1 cellular context compared by ENCODE assay signal in genomic region chr16:67173808-67174705, GRCh38.
TF ChIP-seq lines count a peak whose summit lies in the region.

No MANE protein-coding gene starts in this region.

TF ChIP-seq in HepG2, 621 proteins besides CTCF, POLR2A, EP300 and RAD21 (continued from another document and continues in another):
- TF ChIP-seq, protein P1, sequence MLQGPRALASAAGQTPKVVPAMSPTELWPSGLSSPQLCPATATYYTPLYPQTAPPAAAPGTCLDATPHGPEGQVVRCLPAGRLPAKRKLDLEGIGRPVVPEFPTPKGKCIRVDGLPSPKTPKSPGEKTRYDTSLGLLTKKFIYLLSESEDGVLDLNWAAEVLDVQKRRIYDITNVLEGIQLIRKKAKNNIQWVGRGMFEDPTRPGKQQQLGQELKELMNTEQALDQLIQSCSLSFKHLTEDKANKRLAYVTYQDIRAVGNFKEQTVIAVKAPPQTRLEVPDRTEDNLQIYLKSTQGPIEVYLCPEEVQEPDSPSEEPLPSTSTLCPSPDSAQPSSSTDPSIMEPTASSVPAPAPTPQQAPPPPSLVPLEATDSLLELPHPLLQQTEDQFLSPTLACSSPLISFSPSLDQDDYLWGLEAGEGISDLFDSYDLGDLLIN (CRISPR knock-in tag; IDR thresholded peaks at IDR 0.05; ENCODE audit: borderline replicate concordance), result no peak
- TF ChIP-seq, protein P2, sequence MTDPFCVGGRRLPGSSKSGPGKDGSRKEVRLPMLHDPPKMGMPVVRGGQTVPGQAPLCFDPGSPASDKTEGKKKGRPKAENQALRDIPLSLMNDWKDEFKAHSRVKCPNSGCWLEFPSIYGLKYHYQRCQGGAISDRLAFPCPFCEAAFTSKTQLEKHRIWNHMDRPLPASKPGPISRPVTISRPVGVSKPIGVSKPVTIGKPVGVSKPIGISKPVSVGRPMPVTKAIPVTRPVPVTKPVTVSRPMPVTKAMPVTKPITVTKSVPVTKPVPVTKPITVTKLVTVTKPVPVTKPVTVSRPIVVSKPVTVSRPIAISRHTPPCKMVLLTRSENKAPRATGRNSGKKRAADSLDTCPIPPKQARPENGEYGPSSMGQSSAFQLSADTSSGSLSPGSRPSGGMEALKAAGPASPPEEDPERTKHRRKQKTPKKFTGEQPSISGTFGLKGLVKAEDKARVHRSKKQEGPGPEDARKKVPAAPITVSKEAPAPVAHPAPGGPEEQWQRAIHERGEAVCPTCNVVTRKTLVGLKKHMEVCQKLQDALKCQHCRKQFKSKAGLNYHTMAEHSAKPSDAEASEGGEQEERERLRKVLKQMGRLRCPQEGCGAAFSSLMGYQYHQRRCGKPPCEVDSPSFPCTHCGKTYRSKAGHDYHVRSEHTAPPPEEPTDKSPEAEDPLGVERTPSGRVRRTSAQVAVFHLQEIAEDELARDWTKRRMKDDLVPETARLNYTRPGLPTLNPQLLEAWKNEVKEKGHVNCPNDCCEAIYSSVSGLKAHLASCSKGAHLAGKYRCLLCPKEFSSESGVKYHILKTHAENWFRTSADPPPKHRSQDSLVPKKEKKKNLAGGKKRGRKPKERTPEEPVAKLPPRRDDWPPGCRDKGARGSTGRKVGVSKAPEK (CRISPR knock-in tag; IDR thresholded peaks at IDR 0.05; ENCODE audit: borderline replicate concordance), result peak; percentile 91; the same call in 1 of the 2 replicates
- TF ChIP-seq ZBTB7A (CRISPR knock-in tag; IDR thresholded peaks at IDR 0.05) (peak; percentile 79; the same call in 1 of the 2 replicates), HMGA1 (CRISPR knock-in tag; conservative IDR thresholded peaks at IDR 0.05) (no peak), ZBTB34 (CRISPR knock-in tag; IDR thresholded peaks at IDR 0.05) (peak; percentile 89), NCOA5 (CRISPR knock-in tag; IDR thresholded peaks at IDR 0.05) (no peak), USF2 (IDR thresholded peaks at IDR 0.05; ENCODE audit: low read depth, low read length) (no peak), USF2 (CRISPR knock-in tag; IDR thresholded peaks at IDR 0.05; ENCODE audit: borderline replicate concordance) (no peak), HINFP (CRISPR knock-in tag; IDR thresholded peaks at IDR 0.05; ENCODE audit: low read depth) (peak; percentile 94), KMT2A (CRISPR knock-in tag; IDR thresholded peaks at IDR 0.05) (peak; percentile 90), ATM (IDR thresholded peaks at IDR 0.05; ENCODE audit: borderline replicate concordance) (no peak), PCBP2 (optimal IDR thresholded peaks at IDR 0.05; ENCODE audit: low read depth, low read length, poor library complexity, severe bottlenecking) (no peak), ZNF543 (CRISPR knock-in tag; IDR thresholded peaks at IDR 0.05) (peak; percentile 85; the same call in 1 of the 2 replicates), JUN (CRISPR knock-in tag; IDR thresholded peaks at IDR 0.05) (no peak), RARA (CRISPR knock-in tag; IDR thresholded peaks at IDR 0.05) (peak; percentile 81), SMAD1 (CRISPR knock-in tag; IDR thresholded peaks at IDR 0.05; ENCODE audit: borderline replicate concordance, low read depth) (peak; percentile 94), SP2 (CRISPR knock-in tag; IDR thresholded peaks at IDR 0.05) (peak; percentile 76), POGK (CRISPR knock-in tag; conservative IDR thresholded peaks at IDR 0.05) (peak; percentile 98), MATR3 (CRISPR knock-in tag; IDR thresholded peaks at IDR 0.05) (no peak), SAFB2 (CRISPR knock-in tag; IDR thresholded peaks at IDR 0.05; ENCODE audit: borderline replicate concordance, low read depth) (0 out of 2 replicates have a peak, but pooled peaks have one; percentile 48), IKZF4 (CRISPR knock-in tag; IDR thresholded peaks at IDR 0.05; ENCODE audit: borderline replicate concordance, low read depth, not compliant biosample characterization) (peak; percentile 90), TOPORS (CRISPR knock-in tag; IDR thresholded peaks at IDR 0.05) (peak; percentile 98), KLF13 (CRISPR knock-in tag; IDR thresholded peaks at IDR 0.05) (peak; percentile 65; the same call in 1 of the 2 replicates), CHD4 (IDR thresholded peaks at IDR 0.05; ENCODE audit: borderline replicate concordance, low read length) (no peak), ZNF383 (CRISPR knock-in tag; IDR thresholded peaks at IDR 0.05; ENCODE audit: borderline replicate concordance) (no peak; the same call in 1 of the 2 replicates), TP53 (CRISPR knock-in tag; conservative IDR thresholded peaks at IDR 0.05) (no peak; the same call in 1 of the 2 replicates), MXD3 (CRISPR knock-in tag; IDR thresholded peaks at IDR 0.05) (peak; percentile 93), SMYD3 (CRISPR knock-in tag; IDR thresholded peaks at IDR 0.05) (0 out of 2 replicates have a peak, but pooled peaks have one; percentile 32), RXRA (CRISPR knock-in tag; IDR thresholded peaks at IDR 0.05) (peak; percentile 77), NCOA2 (CRISPR knock-in tag; IDR thresholded peaks at IDR 0.05) (no peak), HNF1B (CRISPR knock-in tag; IDR thresholded peaks at IDR 0.05) (peak; percentile 80; the same call in 1 of the 2 replicates), SIX1 (CRISPR knock-in tag; IDR thresholded peaks at IDR 0.05; ENCODE audit: borderline replicate concordance) (no peak; the same call in 1 of the 2 replicates), MEIS1 (CRISPR knock-in tag; IDR thresholded peaks at IDR 0.05; ENCODE audit: borderline replicate concordance) (peak; percentile 94)
- TF ChIP-seq, protein P3, sequence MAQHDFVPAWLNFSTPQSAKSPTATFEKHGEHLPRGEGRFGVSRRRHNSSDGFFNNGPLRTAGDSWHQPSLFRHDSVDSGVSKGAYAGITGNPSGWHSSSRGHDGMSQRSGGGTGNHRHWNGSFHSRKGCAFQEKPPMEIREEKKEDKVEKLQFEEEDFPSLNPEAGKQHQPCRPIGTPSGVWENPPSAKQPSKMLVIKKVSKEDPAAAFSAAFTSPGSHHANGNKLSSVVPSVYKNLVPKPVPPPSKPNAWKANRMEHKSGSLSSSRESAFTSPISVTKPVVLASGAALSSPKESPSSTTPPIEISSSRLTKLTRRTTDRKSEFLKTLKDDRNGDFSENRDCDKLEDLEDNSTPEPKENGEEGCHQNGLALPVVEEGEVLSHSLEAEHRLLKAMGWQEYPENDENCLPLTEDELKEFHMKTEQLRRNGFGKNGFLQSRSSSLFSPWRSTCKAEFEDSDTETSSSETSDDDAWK (CRISPR knock-in tag; IDR thresholded peaks at IDR 0.05), result no peak
- TF ChIP-seq, protein P4, sequence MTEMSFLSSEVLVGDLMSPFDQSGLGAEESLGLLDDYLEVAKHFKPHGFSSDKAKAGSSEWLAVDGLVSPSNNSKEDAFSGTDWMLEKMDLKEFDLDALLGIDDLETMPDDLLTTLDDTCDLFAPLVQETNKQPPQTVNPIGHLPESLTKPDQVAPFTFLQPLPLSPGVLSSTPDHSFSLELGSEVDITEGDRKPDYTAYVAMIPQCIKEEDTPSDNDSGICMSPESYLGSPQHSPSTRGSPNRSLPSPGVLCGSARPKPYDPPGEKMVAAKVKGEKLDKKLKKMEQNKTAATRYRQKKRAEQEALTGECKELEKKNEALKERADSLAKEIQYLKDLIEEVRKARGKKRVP (CRISPR knock-in tag; IDR thresholded peaks at IDR 0.05), result peak in 1 of 2 experiments; percentile 69; a peak in 1 of 4 replicates
- TF ChIP-seq, protein P5, sequence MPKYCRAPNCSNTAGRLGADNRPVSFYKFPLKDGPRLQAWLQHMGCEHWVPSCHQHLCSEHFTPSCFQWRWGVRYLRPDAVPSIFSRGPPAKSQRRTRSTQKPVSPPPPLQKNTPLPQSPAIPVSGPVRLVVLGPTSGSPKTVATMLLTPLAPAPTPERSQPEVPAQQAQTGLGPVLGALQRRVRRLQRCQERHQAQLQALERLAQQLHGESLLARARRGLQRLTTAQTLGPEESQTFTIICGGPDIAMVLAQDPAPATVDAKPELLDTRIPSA (CRISPR knock-in tag; IDR thresholded peaks at IDR 0.05; ENCODE audit: borderline replicate concordance), result no peak
- TF ChIP-seq, protein P6, sequence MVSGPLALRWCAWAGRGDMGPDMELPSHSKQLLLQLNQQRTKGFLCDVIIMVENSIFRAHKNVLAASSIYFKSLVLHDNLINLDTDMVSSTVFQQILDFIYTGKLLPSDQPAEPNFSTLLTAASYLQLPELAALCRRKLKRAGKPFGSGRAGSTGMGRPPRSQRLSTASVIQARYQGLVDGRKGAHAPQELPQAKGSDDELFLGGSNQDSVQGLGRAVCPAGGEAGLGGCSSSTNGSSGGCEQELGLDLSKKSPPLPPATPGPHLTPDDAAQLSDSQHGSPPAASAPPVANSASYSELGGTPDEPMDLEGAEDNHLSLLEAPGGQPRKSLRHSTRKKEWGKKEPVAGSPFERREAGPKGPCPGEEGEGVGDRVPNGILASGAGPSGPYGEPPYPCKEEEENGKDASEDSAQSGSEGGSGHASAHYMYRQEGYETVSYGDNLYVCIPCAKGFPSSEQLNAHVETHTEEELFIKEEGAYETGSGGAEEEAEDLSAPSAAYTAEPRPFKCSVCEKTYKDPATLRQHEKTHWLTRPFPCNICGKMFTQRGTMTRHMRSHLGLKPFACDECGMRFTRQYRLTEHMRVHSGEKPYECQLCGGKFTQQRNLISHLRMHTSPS (CRISPR knock-in tag; IDR thresholded peaks at IDR 0.05; ENCODE audit: low read depth), result peak; percentile 99
- TF ChIP-seq, protein P7, sequence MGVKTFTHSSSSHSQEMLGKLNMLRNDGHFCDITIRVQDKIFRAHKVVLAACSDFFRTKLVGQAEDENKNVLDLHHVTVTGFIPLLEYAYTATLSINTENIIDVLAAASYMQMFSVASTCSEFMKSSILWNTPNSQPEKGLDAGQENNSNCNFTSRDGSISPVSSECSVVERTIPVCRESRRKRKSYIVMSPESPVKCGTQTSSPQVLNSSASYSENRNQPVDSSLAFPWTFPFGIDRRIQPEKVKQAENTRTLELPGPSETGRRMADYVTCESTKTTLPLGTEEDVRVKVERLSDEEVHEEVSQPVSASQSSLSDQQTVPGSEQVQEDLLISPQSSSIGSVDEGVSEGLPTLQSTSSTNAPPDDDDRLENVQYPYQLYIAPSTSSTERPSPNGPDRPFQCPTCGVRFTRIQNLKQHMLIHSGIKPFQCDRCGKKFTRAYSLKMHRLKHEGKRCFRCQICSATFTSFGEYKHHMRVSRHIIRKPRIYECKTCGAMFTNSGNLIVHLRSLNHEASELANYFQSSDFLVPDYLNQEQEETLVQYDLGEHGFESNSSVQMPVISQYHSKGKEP (CRISPR knock-in tag; IDR thresholded peaks at IDR 0.05), result no peak
- TF ChIP-seq, protein P8, sequence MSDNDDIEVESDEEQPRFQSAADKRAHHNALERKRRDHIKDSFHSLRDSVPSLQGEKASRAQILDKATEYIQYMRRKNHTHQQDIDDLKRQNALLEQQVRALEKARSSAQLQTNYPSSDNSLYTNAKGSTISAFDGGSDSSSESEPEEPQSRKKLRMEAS (IDR thresholded peaks at IDR 0.05), result peak; percentile 97
